Comparison of ENCODE assay signal across 1 cellular context in the genomic region with DNA sequence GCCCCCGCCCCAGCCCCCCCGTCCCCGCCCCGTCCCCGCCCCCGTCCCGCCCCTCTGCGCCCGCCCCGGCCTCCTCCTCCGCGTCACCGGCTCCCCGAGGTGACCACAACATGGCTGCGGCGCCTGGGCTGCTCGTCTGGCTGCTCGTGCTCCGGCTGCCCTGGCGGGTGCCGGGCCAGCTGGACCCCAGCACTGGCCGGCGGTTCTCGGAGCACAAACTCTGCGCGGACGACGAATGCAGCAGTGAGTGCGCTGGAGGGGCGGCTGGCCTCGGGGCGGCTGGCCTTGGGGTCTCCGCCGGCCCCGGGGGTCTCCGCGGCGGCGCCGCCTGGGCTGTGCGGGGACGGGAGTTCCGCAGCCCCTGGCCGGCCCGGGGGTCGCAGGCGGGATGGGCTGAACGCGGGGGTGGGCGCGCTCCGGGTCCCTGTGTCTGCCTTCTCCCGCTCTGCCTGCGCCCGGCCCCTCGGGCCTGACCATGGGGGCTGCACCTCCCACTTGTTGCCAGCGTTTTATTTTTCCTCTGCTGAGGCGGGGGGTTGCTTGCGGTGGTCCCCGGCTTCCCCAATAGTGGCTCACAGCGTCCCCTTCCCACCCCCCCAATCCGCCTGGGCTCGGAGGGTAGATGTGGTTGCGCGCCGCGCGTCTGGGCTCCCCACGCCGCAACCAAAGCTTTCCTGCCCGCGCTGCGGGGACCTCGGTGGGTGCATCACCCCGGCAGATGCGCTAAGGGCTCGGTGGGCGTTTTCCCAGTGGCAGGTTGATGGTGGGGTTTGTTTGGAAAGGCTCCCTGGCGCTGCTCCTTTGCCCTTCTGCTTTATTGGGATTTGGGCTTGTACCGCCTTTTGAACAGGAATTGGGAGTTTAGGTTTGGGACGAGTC.
A peak's percentile ranks its signal among the peaks of the same experiment; 100 is the strongest.
TF ChIP-seq lines count a peak whose summit lies in the region.

A gene with protein sequence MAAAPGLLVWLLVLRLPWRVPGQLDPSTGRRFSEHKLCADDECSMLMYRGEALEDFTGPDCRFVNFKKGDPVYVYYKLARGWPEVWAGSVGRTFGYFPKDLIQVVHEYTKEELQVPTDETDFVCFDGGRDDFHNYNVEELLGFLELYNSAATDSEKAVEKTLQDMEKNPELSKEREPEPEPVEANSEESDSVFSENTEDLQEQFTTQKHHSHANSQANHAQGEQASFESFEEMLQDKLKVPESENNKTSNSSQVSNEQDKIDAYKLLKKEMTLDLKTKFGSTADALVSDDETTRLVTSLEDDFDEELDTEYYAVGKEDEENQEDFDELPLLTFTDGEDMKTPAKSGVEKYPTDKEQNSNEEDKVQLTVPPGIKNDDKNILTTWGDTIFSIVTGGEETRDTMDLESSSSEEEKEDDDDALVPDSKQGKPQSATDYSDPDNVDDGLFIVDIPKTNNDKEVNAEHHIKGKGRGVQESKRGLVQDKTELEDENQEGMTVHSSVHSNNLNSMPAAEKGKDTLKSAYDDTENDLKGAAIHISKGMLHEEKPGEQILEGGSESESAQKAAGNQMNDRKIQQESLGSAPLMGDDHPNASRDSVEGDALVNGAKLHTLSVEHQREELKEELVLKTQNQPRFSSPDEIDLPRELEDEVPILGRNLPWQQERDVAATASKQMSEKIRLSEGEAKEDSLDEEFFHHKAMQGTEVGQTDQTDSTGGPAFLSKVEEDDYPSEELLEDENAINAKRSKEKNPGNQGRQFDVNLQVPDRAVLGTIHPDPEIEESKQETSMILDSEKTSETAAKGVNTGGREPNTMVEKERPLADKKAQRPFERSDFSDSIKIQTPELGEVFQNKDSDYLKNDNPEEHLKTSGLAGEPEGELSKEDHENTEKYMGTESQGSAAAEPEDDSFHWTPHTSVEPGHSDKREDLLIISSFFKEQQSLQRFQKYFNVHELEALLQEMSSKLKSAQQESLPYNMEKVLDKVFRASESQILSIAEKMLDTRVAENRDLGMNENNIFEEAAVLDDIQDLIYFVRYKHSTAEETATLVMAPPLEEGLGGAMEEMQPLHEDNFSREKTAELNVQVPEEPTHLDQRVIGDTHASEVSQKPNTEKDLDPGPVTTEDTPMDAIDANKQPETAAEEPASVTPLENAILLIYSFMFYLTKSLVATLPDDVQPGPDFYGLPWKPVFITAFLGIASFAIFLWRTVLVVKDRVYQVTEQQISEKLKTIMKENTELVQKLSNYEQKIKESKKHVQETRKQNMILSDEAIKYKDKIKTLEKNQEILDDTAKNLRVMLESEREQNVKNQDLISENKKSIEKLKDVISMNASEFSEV (N-terminal part only) (plus strand): TSS at position 97 of the 879 bp plus-strand sequence. CDS start 14 bp downstream, at position 111.

TF ChIP-seq in neural cell, 6 proteins besides CTCF, POLR2A, EP300 and RAD21 (continued from another document):
- TF ChIP-seq, protein P1, sequence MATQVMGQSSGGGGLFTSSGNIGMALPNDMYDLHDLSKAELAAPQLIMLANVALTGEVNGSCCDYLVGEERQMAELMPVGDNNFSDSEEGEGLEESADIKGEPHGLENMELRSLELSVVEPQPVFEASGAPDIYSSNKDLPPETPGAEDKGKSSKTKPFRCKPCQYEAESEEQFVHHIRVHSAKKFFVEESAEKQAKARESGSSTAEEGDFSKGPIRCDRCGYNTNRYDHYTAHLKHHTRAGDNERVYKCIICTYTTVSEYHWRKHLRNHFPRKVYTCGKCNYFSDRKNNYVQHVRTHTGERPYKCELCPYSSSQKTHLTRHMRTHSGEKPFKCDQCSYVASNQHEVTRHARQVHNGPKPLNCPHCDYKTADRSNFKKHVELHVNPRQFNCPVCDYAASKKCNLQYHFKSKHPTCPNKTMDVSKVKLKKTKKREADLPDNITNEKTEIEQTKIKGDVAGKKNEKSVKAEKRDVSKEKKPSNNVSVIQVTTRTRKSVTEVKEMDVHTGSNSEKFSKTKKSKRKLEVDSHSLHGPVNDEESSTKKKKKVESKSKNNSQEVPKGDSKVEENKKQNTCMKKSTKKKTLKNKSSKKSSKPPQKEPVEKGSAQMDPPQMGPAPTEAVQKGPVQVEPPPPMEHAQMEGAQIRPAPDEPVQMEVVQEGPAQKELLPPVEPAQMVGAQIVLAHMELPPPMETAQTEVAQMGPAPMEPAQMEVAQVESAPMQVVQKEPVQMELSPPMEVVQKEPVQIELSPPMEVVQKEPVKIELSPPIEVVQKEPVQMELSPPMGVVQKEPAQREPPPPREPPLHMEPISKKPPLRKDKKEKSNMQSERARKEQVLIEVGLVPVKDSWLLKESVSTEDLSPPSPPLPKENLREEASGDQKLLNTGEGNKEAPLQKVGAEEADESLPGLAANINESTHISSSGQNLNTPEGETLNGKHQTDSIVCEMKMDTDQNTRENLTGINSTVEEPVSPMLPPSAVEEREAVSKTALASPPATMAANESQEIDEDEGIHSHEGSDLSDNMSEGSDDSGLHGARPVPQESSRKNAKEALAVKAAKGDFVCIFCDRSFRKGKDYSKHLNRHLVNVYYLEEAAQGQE (IDR thresholded peaks at IDR 0.05; ENCODE audit: borderline replicate concordance), result peak; percentile 93
- TF ChIP-seq POLR2AphosphoS5 (IDR thresholded peaks at IDR 0.05) (peak; percentile 85), SMC3 (conservative IDR thresholded peaks at IDR 0.05; ENCODE audit: poor library complexity) (no peak), EZH2 (IDR thresholded peaks at IDR 0.05; ENCODE audit: borderline replicate concordance, insufficient read depth, low read length, poor library complexity, severe bottlenecking) (no peak)
